Comparison of ENCODE assay signal across 16 cellular contexts in the genomic region with DNA sequence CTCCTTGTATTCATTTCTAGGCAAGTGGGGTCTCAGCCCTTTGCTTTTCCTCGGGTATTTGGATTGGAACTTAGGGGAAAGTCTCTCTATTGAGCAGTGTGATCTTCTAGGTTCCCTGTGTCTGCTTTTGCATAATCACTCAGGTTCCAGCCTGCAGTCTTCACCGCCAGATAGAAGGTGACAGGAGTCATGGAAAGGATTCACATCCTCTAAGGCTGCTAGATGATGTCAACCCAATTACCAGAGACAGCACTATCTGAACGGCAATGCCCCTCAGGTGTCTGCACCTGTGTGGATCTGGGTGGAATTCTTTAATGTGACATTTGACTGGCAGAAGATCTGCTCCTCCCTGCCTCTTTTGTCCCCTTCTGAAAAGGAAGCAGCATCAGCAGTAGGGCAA.
"Had no signal": no experiment of that assay in that cellular context is flagged by ENCODE, and none has a peak within 500 bp of the region (broad histone marks: within the 10 kb centered on the region; RNA-seq: fewer than 3 reads in every experiment).

No MANE protein-coding gene starts in this region.

- ATAC-seq: left lung had no signal

- H3K27ac ChIP-seq: ascending aorta, left lung, tibial nerve had no signal

- H3K4me3 ChIP-seq: ascending aorta, left lung, tibial nerve had no signal

- H3K27me3 ChIP-seq: ascending aorta, left lung, tibial nerve had no signal

- H3K36me3 ChIP-seq: ascending aorta, left lung, tibial nerve had no signal

- H3K4me1 ChIP-seq: ascending aorta, left lung, tibial nerve had no signal

- H3K9me3 ChIP-seq: ascending aorta, left lung, tibial nerve had no signal

- DNase-seq: activated CD4-positive, alpha-beta T cell treated with anti-CD3 and anti-CD28 coated beads, Interleukin-2, amount 50 U/mL, for 4 hours; activated CD4-positive, CD25-positive, alpha-beta regulatory T cell treated with anti-CD3 and anti-CD28 coated beads, Interleukin-2, amount 50 U/mL, for 72 hours; activated gamma-delta T cell; effector CD4-positive, alpha-beta T cell; foreskin melanocyte; glutamatergic neuron; left lung; midbrain; occipital lobe; posterior cingulate gyrus; retina; stimulated activated CD4-positive, alpha-beta T cell treated with anti-CD3 and anti-CD28 coated beads, Interleukin-2, amount 100 ng/mL, for 24 hours; stimulated activated naive CD4-positive, alpha-beta T cell treated with Interleukin-2 at 50 U/mL for 16 hours; substantia nigra had no signal
